8 cellular contexts compared by ENCODE assay signal in the genomic region with DNA sequence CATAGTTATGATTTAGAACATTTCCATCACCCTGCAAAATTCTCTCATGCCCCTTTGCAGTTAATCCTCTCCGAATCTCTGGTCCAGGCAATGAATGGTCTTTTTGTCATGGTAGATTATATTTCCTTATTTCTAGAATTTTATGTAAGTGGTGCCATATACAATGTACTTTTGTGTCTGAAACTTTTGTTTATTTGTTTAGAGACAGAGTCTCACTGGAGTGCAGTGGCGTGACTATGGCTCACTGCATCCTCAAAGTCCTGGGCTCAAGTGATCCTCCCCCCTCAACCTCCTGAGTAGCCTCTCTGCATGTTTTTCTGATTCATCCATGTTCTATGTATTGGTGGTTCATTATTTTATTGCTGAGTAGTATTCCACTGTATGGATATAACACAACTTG. TPM values are rescaled to one million over a fixed set of nuclear protein-coding genes. Genes with fewer than 3 reads are reported as not detected.
"Had no signal": no experiment of that assay in that cellular context is flagged by ENCODE, and none has a peak within 500 bp of the region (broad histone marks: within the 10 kb centered on the region; RNA-seq: fewer than 3 reads in every experiment).

No MANE protein-coding gene starts in this region.

- H2AFZ ChIP-seq: GM23248 had no signal

- H3K36me3 ChIP-seq: HAP-1 had no signal

- ATAC-seq: HCT116, K562 had no signal

- H3K9ac ChIP-seq: GM23248 had no signal

- H3K9me3 ChIP-seq: HAP-1 had no signal

- H3K27ac ChIP-seq: GM23248 had no signal

- H3K4me3 ChIP-seq: GM23248, HAP-1, K562 had no signal

- H3K4me1 ChIP-seq: HAP-1 had no signal

- DNase-seq: GM23248, GOT3, H7, HFFc6, IMR-90 had no signal

RNA-seq across cellular contexts. Expression of a gene that starts 23.2 kb away (rescaled TPM):
- total RNA-seq: HFFc6 had no signal
